In the genomic region with DNA sequence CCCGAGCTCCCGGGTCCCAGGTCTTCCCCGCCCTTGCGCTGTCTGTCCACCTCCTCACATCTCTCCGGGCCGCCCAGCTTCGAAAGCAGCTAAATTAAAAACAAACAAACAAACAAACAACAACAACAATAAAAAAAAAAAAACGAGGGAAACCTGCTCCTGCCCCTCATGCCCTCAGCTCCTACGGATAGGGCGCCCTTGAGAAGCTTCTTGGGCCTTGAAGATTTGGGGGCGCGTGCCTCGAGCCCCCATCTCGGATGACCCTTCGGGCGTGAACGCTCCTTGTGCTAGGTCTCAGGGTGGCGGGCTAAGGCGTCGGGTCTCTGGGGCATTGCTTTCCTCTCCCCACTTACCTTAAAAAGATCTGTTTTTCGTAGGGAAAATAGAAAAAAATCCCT, we compare ENCODE assay signal across 8 cellular contexts. TPM values are rescaled to one million over a fixed set of nuclear protein-coding genes. Genes with fewer than 3 reads are reported as not detected.
DNase-seq lines count a peak whose midpoint lies in the region; ATAC-seq and TF ChIP-seq lines count a peak whose summit lies in the region.

No MANE protein-coding gene starts in this region.

- no peak overlapping the region for H3K27ac Mint-ChIP-seq in T-helper 17 cell

- peaks cover 5% of the 10 kb centered on the region for H3K36me3 Mint-ChIP-seq in T-helper 17 cell (ENCODE audit: low read depth)

- TF ChIP-seq EP300 in gastroesophageal sphincter (IDR thresholded peaks at IDR 0.05), result no peak

- WGBS in gastroesophageal sphincter (ENCODE audit: low coverage in 1 of 2), 2 donors, result 0 to 2% methylated on average over 11 to 12 of the region's 21 CpGs

- peak overlapping the region in 3 of 4 donors; percentile 69 to 81 (median 69) for H3K27ac ChIP-seq in gastroesophageal sphincter

- peaks cover 19% of the 10 kb centered on the region for H3K4me1 Mint-ChIP-seq in T-helper 17 cell

- ATAC-seq in T-helper 17 cell (no peak), gastroesophageal sphincter (no peak), GM21423 (IDR thresholded peaks at IDR 0.05; ENCODE audit: unreplicated experiment) (no peak), HG02981 (IDR thresholded peaks at IDR 0.05; ENCODE audit: unreplicated experiment) (no peak), GM18861 (IDR thresholded peaks at IDR 0.05; ENCODE audit: unreplicated experiment) (no peak)

- peaks cover 18% of the 10 kb centered on the region for H3K27me3 ChIP-seq in gastroesophageal sphincter

- H3K27me3 Mint-ChIP-seq in T-helper 17 cell, result peaks cover 65% of the 10 kb centered on the region

- H3K4me3 ChIP-seq in gastroesophageal sphincter, result peak overlapping the region; percentile 61 to 71
- peak overlapping the region; percentile 54 for H3K4me3 ChIP-seq in retinal pigment epithelial cell (ENCODE audit: low read length)

- H3K9me3 ChIP-seq in T-helper 17 cell (ENCODE audit: control insufficient read depth, low read length, poor library complexity, severe bottlenecking) (no peaks in the 10 kb centered on the region), gastroesophageal sphincter (no peaks in the 10 kb centered on the region)

- TF ChIP-seq POLR2A in gastroesophageal sphincter (IDR thresholded peaks at IDR 0.05), result no peak

- H3K4me3 Mint-ChIP-seq in T-helper 17 cell, result peak overlapping the region; percentile 92

- H3K36me3 ChIP-seq in gastroesophageal sphincter, result no peaks in the 10 kb centered on the region

- TF ChIP-seq CTCF in gastroesophageal sphincter (IDR thresholded peaks at IDR 0.05) (no peak), retinal pigment epithelial cell (conservative IDR thresholded peaks at IDR 0.05; ENCODE audit: low read depth, low read length) (no peak)

- DNase-seq in ELF-1 (ENCODE audit: low read depth, low spot score) (peak; percentile 17), T-helper 17 cell (no peak), retinal pigment epithelial cell (ENCODE audit: low read depth) (no peak), NCI-H1092 treated with DMSO at 0.1 percent for 48 hours (lab: John Stamatoyannopoulos, UW) (no peak)

- peaks cover 0 to 29% (median 11%) of the 10 kb centered on the region in 3 donors for H3K4me1 ChIP-seq in gastroesophageal sphincter

RNA-seq across cellular contexts. Expression of a gene that starts 0.7 kb away (rescaled TPM):
- total RNA-seq in T-helper 17 cell (not detected), gastroesophageal sphincter (10 to 100 TPM in 2 of 4 donors, 1 to 10 TPM in 2; 5.3 to 14.2 (median 9.7) TPM)

Comparison
In these comparisons a context has a peak if more than half of its experiments do, and no peak if none do; other contexts are left out.
1. RNA of a gene that starts 0.7 kb away (total RNA-seq): 5.3 to 14.2 TPM in gastroesophageal sphincter; not detected in T-helper 17 cell; every median in the first group is over 4 times any median in the second.